1 cellular context compared by ENCODE assay signal in the genomic region with DNA sequence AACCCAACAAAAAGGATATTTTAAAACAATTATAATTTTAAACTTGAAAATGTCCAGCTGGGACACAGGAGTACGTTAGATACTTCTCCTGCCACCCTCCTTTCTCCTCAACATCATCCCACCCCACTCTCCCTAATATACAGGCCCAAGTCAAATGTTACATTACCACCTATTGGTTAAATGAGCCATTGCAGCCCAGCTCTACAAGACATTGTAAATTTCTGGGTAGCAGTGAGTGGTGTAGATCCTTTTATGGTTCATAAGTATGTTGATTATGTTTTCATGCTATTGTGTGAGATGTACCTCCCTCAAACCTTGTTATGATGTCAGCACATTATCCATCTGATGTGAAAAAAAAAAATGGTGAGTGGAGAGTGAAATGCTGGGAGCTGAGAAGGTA.
TF ChIP-seq lines count a peak whose summit lies in the region.

No MANE protein-coding gene starts in this region.

TF ChIP-seq in K562, 482 proteins besides CTCF, POLR2A, EP300 and RAD21 (continued from another document):
- TF ChIP-seq, protein P1, sequence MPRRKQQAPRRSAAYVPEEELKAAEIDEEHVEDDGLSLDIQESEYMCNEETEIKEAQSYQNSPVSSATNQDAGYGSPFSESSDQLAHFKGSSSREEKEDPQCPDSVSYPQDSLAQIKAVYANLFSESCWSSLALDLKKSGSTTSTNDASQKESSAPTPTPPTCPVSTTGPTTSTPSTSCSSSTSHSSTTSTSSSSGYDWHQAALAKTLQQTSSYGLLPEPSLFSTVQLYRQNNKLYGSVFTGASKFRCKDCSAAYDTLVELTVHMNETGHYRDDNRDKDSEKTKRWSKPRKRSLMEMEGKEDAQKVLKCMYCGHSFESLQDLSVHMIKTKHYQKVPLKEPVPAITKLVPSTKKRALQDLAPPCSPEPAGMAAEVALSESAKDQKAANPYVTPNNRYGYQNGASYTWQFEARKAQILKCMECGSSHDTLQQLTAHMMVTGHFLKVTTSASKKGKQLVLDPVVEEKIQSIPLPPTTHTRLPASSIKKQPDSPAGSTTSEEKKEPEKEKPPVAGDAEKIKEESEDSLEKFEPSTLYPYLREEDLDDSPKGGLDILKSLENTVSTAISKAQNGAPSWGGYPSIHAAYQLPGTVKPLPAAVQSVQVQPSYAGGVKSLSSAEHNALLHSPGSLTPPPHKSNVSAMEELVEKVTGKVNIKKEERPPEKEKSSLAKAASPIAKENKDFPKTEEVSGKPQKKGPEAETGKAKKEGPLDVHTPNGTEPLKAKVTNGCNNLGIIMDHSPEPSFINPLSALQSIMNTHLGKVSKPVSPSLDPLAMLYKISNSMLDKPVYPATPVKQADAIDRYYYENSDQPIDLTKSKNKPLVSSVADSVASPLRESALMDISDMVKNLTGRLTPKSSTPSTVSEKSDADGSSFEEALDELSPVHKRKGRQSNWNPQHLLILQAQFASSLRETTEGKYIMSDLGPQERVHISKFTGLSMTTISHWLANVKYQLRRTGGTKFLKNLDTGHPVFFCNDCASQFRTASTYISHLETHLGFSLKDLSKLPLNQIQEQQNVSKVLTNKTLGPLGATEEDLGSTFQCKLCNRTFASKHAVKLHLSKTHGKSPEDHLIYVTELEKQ (CRISPR knock-in tag; IDR thresholded peaks at IDR 0.05), result no peak
- no peak for TF ChIP-seq PTBP1 (IDR thresholded peaks at IDR 0.05; ENCODE audit: low read depth, low read length)
- peak in 1 of 2 experiments; percentile 48; a peak in 1 of 3 replicates for TF ChIP-seq CBX3 (IDR thresholded peaks at IDR 0.05; ENCODE audit: borderline replicate concordance in 1 of 2, low read length in 2 of 2)
- TF ChIP-seq FOXA3 (CRISPR knock-in tag; conservative IDR thresholded peaks at IDR 0.05 in 1 of 2, IDR thresholded peaks at IDR 0.05 in 1 of 2), result no peak
- TF ChIP-seq HLTF (IDR thresholded peaks at IDR 0.05), result no peak
- no peak for TF ChIP-seq ZNF551 (CRISPR knock-in tag; IDR thresholded peaks at IDR 0.05)
- no peak for TF ChIP-seq RAD51 (IDR thresholded peaks at IDR 0.05; ENCODE audit: borderline replicate concordance, low read depth)
- no peak for TF ChIP-seq PPARD (CRISPR knock-in tag; IDR thresholded peaks at IDR 0.05)
- no peak for TF ChIP-seq ZBED1 (IDR thresholded peaks at IDR 0.05)
- TF ChIP-seq DPF2 (IDR thresholded peaks at IDR 0.05), result no peak
- TF ChIP-seq, protein P2, sequence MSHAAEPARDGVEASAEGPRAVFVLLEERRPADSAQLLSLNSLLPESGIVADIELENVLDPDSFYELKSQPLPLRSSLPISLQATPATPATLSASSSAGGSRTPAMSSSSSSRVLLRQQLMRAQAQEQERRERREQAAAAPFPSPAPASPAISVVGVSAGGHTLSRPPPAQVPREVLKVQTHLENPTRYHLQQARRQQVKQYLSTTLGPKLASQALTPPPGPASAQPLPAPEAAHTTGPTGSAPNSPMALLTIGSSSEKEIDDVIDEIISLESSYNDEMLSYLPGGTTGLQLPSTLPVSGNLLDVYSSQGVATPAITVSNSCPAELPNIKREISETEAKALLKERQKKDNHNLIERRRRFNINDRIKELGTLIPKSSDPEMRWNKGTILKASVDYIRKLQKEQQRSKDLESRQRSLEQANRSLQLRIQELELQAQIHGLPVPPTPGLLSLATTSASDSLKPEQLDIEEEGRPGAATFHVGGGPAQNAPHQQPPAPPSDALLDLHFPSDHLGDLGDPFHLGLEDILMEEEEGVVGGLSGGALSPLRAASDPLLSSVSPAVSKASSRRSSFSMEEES (CRISPR knock-in tag; IDR thresholded peaks at IDR 0.05), result no peak
